In the genomic region with DNA sequence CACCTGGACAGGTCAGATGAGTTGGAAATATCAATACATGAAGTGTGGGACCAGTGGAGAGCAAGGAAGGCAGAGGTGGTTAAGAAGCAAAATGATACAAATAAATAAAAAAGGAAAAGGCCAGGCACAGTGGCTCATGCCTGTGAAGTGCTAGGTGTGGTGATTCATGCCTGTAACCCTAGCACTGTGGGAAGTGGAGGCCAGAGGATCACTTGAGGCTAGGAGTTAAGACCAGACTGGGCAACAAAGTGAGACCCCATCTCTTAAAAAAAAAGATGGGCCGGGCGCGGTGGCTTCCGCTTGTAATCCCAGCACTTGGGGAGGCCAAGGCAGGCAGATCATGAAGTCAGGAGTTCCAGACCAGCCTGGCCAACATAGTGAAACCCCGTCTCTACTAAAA, we compare ENCODE assay signal across 26 cellular contexts. TPM values are rescaled to one million over a fixed set of nuclear protein-coding genes. Genes with fewer than 3 reads are reported as not detected.
DNase-seq lines count a peak whose midpoint lies in the region; ATAC-seq and TF ChIP-seq lines count a peak whose summit lies in the region.
"Had no signal": no experiment of that assay in that cellular context is flagged by ENCODE, and none has a peak within 500 bp of the region (broad histone marks: within the 10 kb centered on the region; RNA-seq: fewer than 3 reads in every experiment).

No MANE protein-coding gene starts in this region.

- peaks cover 4 to 15% of the 10 kb centered on the region in 2 experiments; a peak in 3 of 4 replicates for H3K4me1 ChIP-seq in SK-N-SH (ENCODE audit: control insufficient read depth in 1 of 2, insufficient read depth in 2 of 2, low read depth in 1 of 2, low read length in 1 of 2)
- H3K4me1 ChIP-seq in adipocyte (ENCODE audit: control insufficient read depth, insufficient read depth, low read length), result peaks cover 10% of the 10 kb centered on the region
- H3K4me1 ChIP-seq in muscle layer of colon (ENCODE audit: insufficient read depth, low read length), result peaks cover 28% of the 10 kb centered on the region
- H3K4me1 ChIP-seq in stomach smooth muscle (ENCODE audit: control insufficient read depth, insufficient read depth, low read length), result peaks cover 29% of the 10 kb centered on the region
- H3K4me1 ChIP-seq in suprapubic skin, result peaks cover 21% of the 10 kb centered on the region
- H3K4me1 ChIP-seq: Caco-2, foreskin keratinocyte had no signal

- CTCF ChIA-PET in SK-N-SH (lab: Yijun Ruan, JAX), result no interaction called here

- DNase-seq in SK-N-SH, result no peak
- DNase-seq in adipocyte (ENCODE audit: low read depth), result peak; percentile 17
- DNase-seq in NCI-H1417 (lab: John Stamatoyannopoulos, UW), result no peak
- no peak for DNase-seq in suprapubic skin (ENCODE audit: low spot score in 2 of 2)
- DNase-seq: 8988T; activated CD4-positive, alpha-beta T cell treated with anti-CD3 and anti-CD28 coated beads, Interleukin-2, amount 50 U/mL, for 1 hour; activated CD8-positive, alpha-beta memory T cell treated with anti-CD3 and anti-CD28 coated beads, Interleukin-2, amount 50 U/mL, for 48 hours; activated effector memory CD4-positive, alpha-beta T cell treated with Interleukin-2 at 50 U/mL for 16 hours; Caco-2; EL; foreskin keratinocyte; kidney glomerular epithelial cell; mesenchymal stem cell; naive thymus-derived CD8-positive, alpha-beta T cell; NCI-H1105; NCI-H69; stimulated activated CD4-positive, alpha-beta T cell treated with anti-CD3 and anti-CD28 coated beads, Interleukin-2, amount 100 ng/mL, for 48 hours; stimulated activated naive CD8-positive, alpha-beta T cell treated with anti-CD3 and anti-CD28 coated beads, Interleukin-15, Interleukin-2, amounts not matched to agents 100 U/mL and 50 U/mL, for 24 hours; T-helper 1 cell had no signal

- peaks cover 17% of the 10 kb centered on the region; the same call in 1 of the 2 replicates for H3K79me2 ChIP-seq in SK-N-SH (ENCODE audit: insufficient read depth)

- H3K4me2 ChIP-seq in SK-N-SH, result 0 out of 2 replicates have a peak overlapping the region, but pooled peaks have one; percentile 23

- no peak for TF ChIP-seq RAD21 in SK-N-SH (IDR thresholded peaks at IDR 0.05; ENCODE audit: low read length)

- no peak overlapping the region for H2AFZ ChIP-seq in SK-N-SH (ENCODE audit: low read depth)

- peak overlapping the region in 1 of 2 experiments; percentile 44; a peak in 1 of 4 replicates for H3K27ac ChIP-seq in SK-N-SH (ENCODE audit: low read depth in 2 of 2, low read length in 1 of 2)
- peak overlapping the region; percentile 12 for H3K27ac ChIP-seq in muscle layer of colon (ENCODE audit: low read depth, low read length)
- H3K27ac ChIP-seq in stomach smooth muscle (ENCODE audit: low read length), result peak overlapping the region; percentile 37
- no peak overlapping the region for H3K27ac ChIP-seq in suprapubic skin
- H3K27ac ChIP-seq: cardiac muscle cell, foreskin keratinocyte, skin epidermis had no signal

- H3K9me2 ChIP-seq in SK-N-SH, result no peaks in the 10 kb centered on the region

- H3K9ac ChIP-seq in SK-N-SH (no peak overlapping the region; the same call in 1 of the 2 replicates), adipocyte (ENCODE audit: low read length) (no peak overlapping the region), muscle layer of colon (ENCODE audit: low read length) (no peak overlapping the region), stomach smooth muscle (ENCODE audit: low read length in 2 of 2) (no peak overlapping the region)

- TF ChIP-seq POLR2A in suprapubic skin (IDR thresholded peaks at IDR 0.05), result no peak

- TF ChIP-seq EP300 in SK-N-SH (IDR thresholded peaks at IDR 0.05; ENCODE audit: borderline replicate concordance in 1 of 2, low read depth in 1 of 2, low read length in 1 of 2) (no peak), suprapubic skin (IDR thresholded peaks at IDR 0.05) (no peak)

- POLR2A ChIA-PET in SK-N-SH (lab: Yijun Ruan, JAX), result no interaction called here

- H3K27me3 ChIP-seq in SK-N-SH (ENCODE audit: insufficient read depth) (no peaks in the 10 kb centered on the region), adipocyte (replicated peaks; ENCODE audit: control insufficient read depth, insufficient read depth, low read length) (no peaks in the 10 kb centered on the region), muscle layer of colon (ENCODE audit: control insufficient read depth in 1 of 2, insufficient read depth in 2 of 2, low read length in 2 of 2) (no peaks in the 10 kb centered on the region), stomach smooth muscle (ENCODE audit: control insufficient read depth in 1 of 2, insufficient read depth in 2 of 2, low read length in 2 of 2) (no peaks in the 10 kb centered on the region), suprapubic skin (no peaks in the 10 kb centered on the region)
- H3K27me3 ChIP-seq: cardiac muscle cell, foreskin keratinocyte, tibial nerve had no signal

- no peak for ATAC-seq in SK-N-SH treated with all-trans-retinoic acid at 6 μM for 48 hours
- no peak for ATAC-seq in GM18519 (IDR thresholded peaks at IDR 0.05; ENCODE audit: low FRiP score, unreplicated experiment)
- ATAC-seq: foreskin keratinocyte; naive thymus-derived CD8-positive, alpha-beta T cell; stimulated activated naive CD8-positive, alpha-beta T cell treated with anti-CD3 and anti-CD28 coated beads, Interleukin-15, Interleukin-2, amounts not matched to agents 100 U/mL and 50 U/mL, for 24 hours had no signal

- H3K36me3 ChIP-seq in SK-N-SH (replicated peaks in 1 of 2; ENCODE audit: control insufficient read depth in 1 of 2, insufficient read depth in 2 of 2, low read length in 1 of 2) (no peaks in the 10 kb centered on the region), adipocyte (ENCODE audit: control insufficient read depth, insufficient read depth, low read length, severe bottlenecking) (no peaks in the 10 kb centered on the region), muscle layer of colon (ENCODE audit: insufficient read depth, low read length) (peaks cover 4% of the 10 kb centered on the region), stomach smooth muscle (ENCODE audit: control insufficient read depth in 2 of 2, insufficient read depth in 2 of 2, low read length in 2 of 2) (no peaks in the 10 kb centered on the region), suprapubic skin (no peaks in the 10 kb centered on the region)
- H3K36me3 ChIP-seq: cardiac muscle cell had no signal

- H3F3A ChIP-seq in SK-N-SH (replicated peaks; ENCODE audit: insufficient read depth), result peaks cover 22% of the 10 kb centered on the region

- no peaks in the 10 kb centered on the region for H3K9me3 ChIP-seq in SK-N-SH
- no peaks in the 10 kb centered on the region for H3K9me3 ChIP-seq in adipocyte (ENCODE audit: control insufficient read depth, low read length)
- H3K9me3 ChIP-seq in muscle layer of colon (ENCODE audit: low read length), result no peaks in the 10 kb centered on the region
- no peaks in the 10 kb centered on the region for H3K9me3 ChIP-seq in stomach smooth muscle (ENCODE audit: control insufficient read depth in 2 of 2, low read length in 2 of 2)
- no peaks in the 10 kb centered on the region for H3K9me3 ChIP-seq in suprapubic skin
- H3K9me3 ChIP-seq: Caco-2, tibial nerve had no signal

- no peak overlapping the region for H3K4me3 ChIP-seq in SK-N-SH (ENCODE audit: low read depth in 2 of 2, low read length in 1 of 2)
- H3K4me3 ChIP-seq in adipocyte (ENCODE audit: low read length), result no peak overlapping the region
- H3K4me3 ChIP-seq in muscle layer of colon (ENCODE audit: low read depth in 1 of 2, low read length in 2 of 2), result no peak overlapping the region
- peak overlapping the region in 1 of 2 donors; percentile 49 for H3K4me3 ChIP-seq in stomach smooth muscle (ENCODE audit: low read length in 2 of 2)
- H3K4me3 ChIP-seq in suprapubic skin, result no peak overlapping the region
- H3K4me3 ChIP-seq: cardiac muscle cell, skin epidermis, tibial nerve had no signal

- WGBS in SK-N-SH (ENCODE audit: low lambda C conversion rate), result 97% methylated on average over 5 of the region's 5 CpGs
- 98% methylated on average over 5 of the region's 5 CpGs for WGBS in suprapubic skin

- no peaks in the 10 kb centered on the region for H4K20me1 ChIP-seq in SK-N-SH (ENCODE audit: insufficient read depth)

- TF ChIP-seq CTCF in SK-N-SH (IDR thresholded peaks at IDR 0.05) (no peak), suprapubic skin (IDR thresholded peaks at IDR 0.05) (no peak)

TF ChIP-seq in SK-N-SH, 30 proteins besides CTCF, POLR2A, EP300 and RAD21:
- TF ChIP-seq, protein P1, sequence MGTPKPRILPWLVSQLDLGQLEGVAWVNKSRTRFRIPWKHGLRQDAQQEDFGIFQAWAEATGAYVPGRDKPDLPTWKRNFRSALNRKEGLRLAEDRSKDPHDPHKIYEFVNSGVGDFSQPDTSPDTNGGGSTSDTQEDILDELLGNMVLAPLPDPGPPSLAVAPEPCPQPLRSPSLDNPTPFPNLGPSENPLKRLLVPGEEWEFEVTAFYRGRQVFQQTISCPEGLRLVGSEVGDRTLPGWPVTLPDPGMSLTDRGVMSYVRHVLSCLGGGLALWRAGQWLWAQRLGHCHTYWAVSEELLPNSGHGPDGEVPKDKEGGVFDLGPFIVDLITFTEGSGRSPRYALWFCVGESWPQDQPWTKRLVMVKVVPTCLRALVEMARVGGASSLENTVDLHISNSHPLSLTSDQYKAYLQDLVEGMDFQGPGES (IDR thresholded peaks at IDR 0.05; ENCODE audit: low read depth, low read length), result no peak
- TF ChIP-seq SMC3 (IDR thresholded peaks at IDR 0.05; ENCODE audit: low read depth, low read length), result no peak
- no peak for TF ChIP-seq TAF1 (IDR thresholded peaks at IDR 0.05; ENCODE audit: borderline replicate concordance, low read depth, low read length)
- TF ChIP-seq JUND (IDR thresholded peaks at IDR 0.05), result no peak

TF ChIP-seq in SK-N-SH treated with all-trans-retinoic acid at 6 μM for 48 hours, 23 proteins besides CTCF, POLR2A, EP300 and RAD21 (continues in another document):
- TF ChIP-seq PPARA (CRISPR knock-in tag; IDR thresholded peaks at IDR 0.05; ENCODE audit: borderline replicate concordance) (no peak), ISL1 (CRISPR knock-in tag; IDR thresholded peaks at IDR 0.05) (no peak), OSR1 (CRISPR knock-in tag; IDR thresholded peaks at IDR 0.05) (no peak)
- TF ChIP-seq, protein P2, sequence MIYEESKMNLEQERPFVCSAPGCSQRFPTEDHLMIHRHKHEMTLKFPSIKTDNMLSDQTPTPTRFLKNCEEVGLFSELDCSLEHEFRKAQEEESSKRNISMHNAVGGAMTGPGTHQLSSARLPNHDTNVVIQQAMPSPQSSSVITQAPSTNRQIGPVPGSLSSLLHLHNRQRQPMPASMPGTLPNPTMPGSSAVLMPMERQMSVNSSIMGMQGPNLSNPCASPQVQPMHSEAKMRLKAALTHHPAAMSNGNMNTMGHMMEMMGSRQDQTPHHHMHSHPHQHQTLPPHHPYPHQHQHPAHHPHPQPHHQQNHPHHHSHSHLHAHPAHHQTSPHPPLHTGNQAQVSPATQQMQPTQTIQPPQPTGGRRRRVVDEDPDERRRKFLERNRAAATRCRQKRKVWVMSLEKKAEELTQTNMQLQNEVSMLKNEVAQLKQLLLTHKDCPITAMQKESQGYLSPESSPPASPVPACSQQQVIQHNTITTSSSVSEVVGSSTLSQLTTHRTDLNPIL (CRISPR knock-in tag; IDR thresholded peaks at IDR 0.05; ENCODE audit: low read depth), result no peak

RNA-seq across cellular contexts. Expression of a gene that starts 2.9 kb away (rescaled TPM):
- polyA plus RNA-seq in SK-N-SH (2012; rRNA removed), result 4.2 and 5.7 TPM in 2 replicates
- 5.5 and 6.0 TPM in 2 replicates for polyA plus RNA-seq in SK-N-SH (2012; cell fraction: cytosol; rRNA removed)
- polyA plus RNA-seq in SK-N-SH (2012; cell fraction: nucleus; rRNA removed), result 4.2 and 7.5 TPM in 2 replicates
- 10 to 100 TPM in 1 of 4 donors, 1 to 10 TPM in 3; 3.6 to 11.2 (median 6.7) TPM for total RNA-seq in suprapubic skin
